ENCODE assay signal across 1 cellular context in the genomic region with DNA sequence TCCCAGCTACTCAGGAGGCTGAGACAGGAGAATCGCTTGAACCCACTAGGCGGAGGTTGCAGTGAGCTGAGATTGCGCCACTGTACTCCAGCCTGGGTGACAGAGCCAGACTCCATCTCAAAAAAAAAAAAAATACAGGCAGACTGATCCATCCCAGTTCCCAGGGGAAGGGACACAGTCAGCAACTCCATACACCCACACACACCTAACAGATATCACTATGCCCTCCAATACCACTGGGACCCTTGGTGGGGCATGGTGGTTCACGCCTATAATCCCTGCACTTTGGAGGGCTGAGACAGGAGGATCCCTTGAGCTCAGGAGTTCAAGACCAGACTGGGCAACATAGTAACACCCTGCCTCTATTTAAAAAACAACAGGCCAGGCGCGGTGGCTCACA.
TF ChIP-seq lines count a peak whose summit lies in the region.

No MANE protein-coding gene starts in this region.

TF ChIP-seq in K562, 482 proteins besides CTCF, POLR2A, EP300 and RAD21:
- TF ChIP-seq SAP30 (IDR thresholded peaks at IDR 0.05; ENCODE audit: borderline replicate concordance, insufficient read depth, low read depth, low read length, poor library complexity, severe bottlenecking) (no peak), IRF2 (CRISPR knock-in tag; IDR thresholded peaks at IDR 0.05) (no peak), E2F1 (CRISPR knock-in tag; IDR thresholded peaks at IDR 0.05) (no peak), RREB1 (CRISPR knock-in tag; IDR thresholded peaks at IDR 0.05) (no peak), HNRNPH1 (optimal IDR thresholded peaks at IDR 0.05; ENCODE audit: low read depth, low read length) (no peak), SREBF1 (IDR thresholded peaks at IDR 0.05; ENCODE audit: borderline replicate concordance, low read depth, low read length) (no peak), SETDB1 (IDR thresholded peaks at IDR 0.05; ENCODE audit: low read length) (no peak), MTA2 (IDR thresholded peaks at IDR 0.05; ENCODE audit: low read depth) (no peak), RFX1 (IDR thresholded peaks at IDR 0.05) (no peak), GABPB2 (CRISPR knock-in tag; conservative IDR thresholded peaks at IDR 0.05) (no peak)
- TF ChIP-seq, protein P1, sequence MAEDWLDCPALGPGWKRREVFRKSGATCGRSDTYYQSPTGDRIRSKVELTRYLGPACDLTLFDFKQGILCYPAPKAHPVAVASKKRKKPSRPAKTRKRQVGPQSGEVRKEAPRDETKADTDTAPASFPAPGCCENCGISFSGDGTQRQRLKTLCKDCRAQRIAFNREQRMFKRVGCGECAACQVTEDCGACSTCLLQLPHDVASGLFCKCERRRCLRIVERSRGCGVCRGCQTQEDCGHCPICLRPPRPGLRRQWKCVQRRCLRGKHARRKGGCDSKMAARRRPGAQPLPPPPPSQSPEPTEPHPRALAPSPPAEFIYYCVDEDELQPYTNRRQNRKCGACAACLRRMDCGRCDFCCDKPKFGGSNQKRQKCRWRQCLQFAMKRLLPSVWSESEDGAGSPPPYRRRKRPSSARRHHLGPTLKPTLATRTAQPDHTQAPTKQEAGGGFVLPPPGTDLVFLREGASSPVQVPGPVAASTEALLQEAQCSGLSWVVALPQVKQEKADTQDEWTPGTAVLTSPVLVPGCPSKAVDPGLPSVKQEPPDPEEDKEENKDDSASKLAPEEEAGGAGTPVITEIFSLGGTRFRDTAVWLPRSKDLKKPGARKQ (CRISPR knock-in tag; IDR thresholded peaks at IDR 0.05): no peak
- TF ChIP-seq, protein P2, sequence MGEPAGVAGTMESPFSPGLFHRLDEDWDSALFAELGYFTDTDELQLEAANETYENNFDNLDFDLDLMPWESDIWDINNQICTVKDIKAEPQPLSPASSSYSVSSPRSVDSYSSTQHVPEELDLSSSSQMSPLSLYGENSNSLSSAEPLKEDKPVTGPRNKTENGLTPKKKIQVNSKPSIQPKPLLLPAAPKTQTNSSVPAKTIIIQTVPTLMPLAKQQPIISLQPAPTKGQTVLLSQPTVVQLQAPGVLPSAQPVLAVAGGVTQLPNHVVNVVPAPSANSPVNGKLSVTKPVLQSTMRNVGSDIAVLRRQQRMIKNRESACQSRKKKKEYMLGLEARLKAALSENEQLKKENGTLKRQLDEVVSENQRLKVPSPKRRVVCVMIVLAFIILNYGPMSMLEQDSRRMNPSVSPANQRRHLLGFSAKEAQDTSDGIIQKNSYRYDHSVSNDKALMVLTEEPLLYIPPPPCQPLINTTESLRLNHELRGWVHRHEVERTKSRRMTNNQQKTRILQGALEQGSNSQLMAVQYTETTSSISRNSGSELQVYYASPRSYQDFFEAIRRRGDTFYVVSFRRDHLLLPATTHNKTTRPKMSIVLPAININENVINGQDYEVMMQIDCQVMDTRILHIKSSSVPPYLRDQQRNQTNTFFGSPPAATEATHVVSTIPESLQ (CRISPR knock-in tag; IDR thresholded peaks at IDR 0.05): no peak
